Comparison of ENCODE assay signal across 11 cellular contexts in genomic region chr16:17305694-17306093, GRCh38.
DNase-seq lines count a peak whose midpoint lies in the region; ATAC-seq, FAIRE-seq and TF ChIP-seq lines count a peak whose summit lies in the region.
"Had no signal": no experiment of that assay in that cellular context is flagged by ENCODE, and none has a peak within 500 bp of the region (broad histone marks: within the 10 kb centered on the region; RNA-seq: fewer than 3 reads in every experiment).

No MANE protein-coding gene starts in this region.

- peak; percentile 47 for FAIRE-seq in GM12891 (lab: Jason Lieb, UNC)
- FAIRE-seq: bronchial epithelial cell had no signal

- intact Hi-C loops in body of pancreas (cut with DNase I) (no loop called here), mucosa of descending colon (cut with DNase I, micrococcal nuclease) (no loop called here)

- TF ChIP-seq CTCF in body of pancreas (IDR thresholded peaks at IDR 0.05), result no peak
- TF ChIP-seq CTCF in mucosa of descending colon (IDR thresholded peaks at IDR 0.05), result no peak

- H3K4me3 ChIP-seq in body of pancreas (no peak overlapping the region), mucosa of descending colon (no peak overlapping the region)

- H3K36me3 ChIP-seq in body of pancreas (replicated peaks in 1 of 2; ENCODE audit: insufficient read depth in 1 of 2, low read depth in 2 of 2) (no peaks in the 10 kb centered on the region), mucosa of descending colon (ENCODE audit: low read depth) (no peaks in the 10 kb centered on the region)

- TF ChIP-seq POLR2A in GM12891 (IDR thresholded peaks at IDR 0.05; ENCODE audit: low read depth, low read length) (no peak), body of pancreas (IDR thresholded peaks at IDR 0.05) (no peak)

- peak overlapping the region; percentile 90 to 99 (median 94) for H3K27ac ChIP-seq in body of pancreas

- WGBS in body of pancreas, 2 donors, result 70 to 78% methylated on average over 6 of the region's 6 CpGs

- no peak for DNase-seq in GM12891 (ENCODE audit: insufficient read length, low spot score)
- peak; percentile 16 for DNase-seq in SW480 (ENCODE audit: low spot score)
- DNase-seq in body of pancreas, result no peak
- DNase-seq in stimulated activated CD4-positive, alpha-beta T cell treated with anti-CD3 and anti-CD28 coated beads, Interleukin-4, amount 100 ng/mL, for 4 hours, result peak; percentile 28
- DNase-seq in SKM-1 (lab: John Stamatoyannopoulos, UW; ENCODE audit: unreplicated experiment), result no peak
- no peak for DNase-seq in mucosa of descending colon
- DNase-seq in NCI-H1930 (lab: John Stamatoyannopoulos, UW), result no peak
- DNase-seq: foreskin keratinocyte, NCI-H187 had no signal

- H3K4me1 ChIP-seq in body of pancreas, result peaks cover 71% of the 10 kb centered on the region
- peaks cover 40% of the 10 kb centered on the region for H3K4me1 ChIP-seq in mucosa of descending colon (ENCODE audit: low read depth)

- ATAC-seq in body of pancreas, result no peak
- no peak for ATAC-seq in HG03460 (IDR thresholded peaks at IDR 0.05; ENCODE audit: unreplicated experiment)
- no peak for ATAC-seq in mucosa of descending colon

- no peaks in the 10 kb centered on the region for H3K9me3 ChIP-seq in body of pancreas
- no peaks in the 10 kb centered on the region for H3K9me3 ChIP-seq in mucosa of descending colon

- no peaks in the 10 kb centered on the region for H3K27me3 ChIP-seq in body of pancreas
- H3K27me3 ChIP-seq: foreskin keratinocyte had no signal

TF ChIP-seq in GM12891, 5 proteins besides CTCF, POLR2A, EP300 and RAD21:
- TF ChIP-seq TAF1 (IDR thresholded peaks at IDR 0.05; ENCODE audit: low read depth, low read length) (no peak), PAX5 (IDR thresholded peaks at IDR 0.05; ENCODE audit: insufficient read depth, low read length, severe bottlenecking) (no peak), SPI1 (IDR thresholded peaks at IDR 0.05; ENCODE audit: low read depth, low read length) (peak; percentile 33)

Comparison
In these comparisons a context has a peak if more than half of its experiments do, and no peak if none do; other contexts are left out.
1. DNase-seq: peak in SW480 (single experiment) and stimulated activated CD4-positive, alpha-beta T cell treated with anti-CD3 and anti-CD28 coated beads, Interleukin-4, amount 100 ng/mL, for 4 hours (2 of 2); none in GM12891 (single experiment), body of pancreas (0 of 4), SKM-1 (single experiment), mucosa of descending colon (0 of 3) and NCI-H1930 (0 of 2).